12 cellular contexts compared by ENCODE assay signal in the genomic region with DNA sequence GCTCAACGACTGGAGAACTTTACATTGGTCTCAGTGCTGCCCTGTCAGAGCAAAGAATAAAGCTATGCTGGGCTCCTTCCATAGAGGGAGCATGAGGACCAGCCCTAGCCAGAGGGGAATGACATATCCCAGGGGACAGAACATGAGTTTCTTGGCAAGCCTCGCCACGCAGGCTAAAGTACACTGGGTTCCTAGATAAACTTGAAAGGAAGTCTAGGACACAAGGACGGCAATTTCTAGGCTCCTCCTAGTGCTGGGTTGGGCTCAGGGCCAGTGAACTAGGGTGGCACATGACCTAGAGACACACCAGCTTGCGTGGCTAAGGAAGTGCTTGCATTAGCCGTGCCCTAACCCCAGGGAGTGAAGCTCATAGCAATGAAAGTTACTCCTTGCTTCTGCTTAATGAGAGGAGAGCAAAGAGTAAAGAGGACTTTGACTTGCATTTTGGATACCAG.
DNase-seq lines count a peak whose midpoint lies in the region; ATAC-seq and TF ChIP-seq lines count a peak whose summit lies in the region.
"Had no signal": no experiment of that assay in that cellular context is flagged by ENCODE, and none has a peak within 500 bp of the region (broad histone marks: within the 10 kb centered on the region; RNA-seq: fewer than 3 reads in every experiment).

No MANE protein-coding gene starts in this region.

- H3K4me1 ChIP-seq in HCT116 (ENCODE audit: control insufficient read depth in 1 of 2, insufficient read depth in 2 of 2, low read length in 2 of 2) (no peaks in the 10 kb centered on the region), ascending aorta (peaks cover 0 to 10% of the 10 kb centered on the region in 2 donors)

- H3K4me3 ChIP-seq in HCT116 (replicated peaks in 1 of 2; ENCODE audit: low read depth in 1 of 2, low read length in 2 of 2) (no peak overlapping the region), ascending aorta (no peak overlapping the region)

- POLR2A ChIA-PET in HCT116 (lab: Charles Lee): no interaction called here
- POLR2A ChIA-PET in T-cell (lab: Charles Lee): no interaction called here

- no peaks in the 10 kb centered on the region for H3K27me3 Mint-ChIP-seq in T-cell

- DNase-seq in HCT116 (ENCODE audit: low read depth, low spot score) (no peak), ascending aorta (ENCODE audit: low spot score in 2 of 2) (peak; percentile 74 to 91), left cardiac atrium (peak; percentile 90), renal cortical epithelial cell (ENCODE audit: low read depth) (peak; percentile 54), SKM-1 treated with dmso at 0.1 percent for 144 hours (lab: John Stamatoyannopoulos, UW; ENCODE audit: unreplicated experiment) (no peak), NCI-H146 (lab: John Stamatoyannopoulos, UW) (no peak), NCI-H345 treated with DMSO at 0.1 percent for 48 hours (lab: John Stamatoyannopoulos, UW; ENCODE audit: unreplicated experiment) (no peak), T-cell (no peak)
- DNase-seq: anterior cingulate cortex, KG1, natural killer cell had no signal

- no peak for TF ChIP-seq POLR2A in HCT116 (IDR thresholded peaks at IDR 0.05; ENCODE audit: borderline replicate concordance, extremely low read depth, insufficient read depth, insufficient read length)

- no peak for TF ChIP-seq CTCF in HCT116 (IDR thresholded peaks at IDR 0.05 in 2 of 3, conservative IDR thresholded peaks at IDR 0.05 in 1 of 3; ENCODE audit: borderline replicate concordance in 1 of 3, insufficient read depth in 1 of 3, low read depth in 2 of 3, low read length in 2 of 3)
- TF ChIP-seq CTCF in ascending aorta (IDR thresholded peaks at IDR 0.05): peak; percentile 28 to 57 (median 36)

- H3K9me3 Mint-ChIP-seq in T-cell: peaks cover 4 to 18% (median 7%) of the 10 kb centered on the region in 3 donors

- H3K27me3 ChIP-seq in HCT116 (ENCODE audit: insufficient read depth, low read length): no peaks in the 10 kb centered on the region
- H3K27me3 ChIP-seq in ascending aorta: no peaks in the 10 kb centered on the region

- no peaks in the 10 kb centered on the region for H3K79me2 ChIP-seq in HCT116 (ENCODE audit: insufficient read depth, low read length)

- H3K36me3 ChIP-seq in HCT116 (ENCODE audit: control insufficient read depth in 1 of 2, insufficient read depth in 2 of 2, low read length in 2 of 2) (no peaks in the 10 kb centered on the region), ascending aorta (peaks cover 0 to 9% of the 10 kb centered on the region in 2 donors)

- TF ChIP-seq RAD21 in HCT116 (IDR thresholded peaks at IDR 0.05; ENCODE audit: low read depth): no peak

- peaks cover 76% of the 10 kb centered on the region for H3K36me3 Mint-ChIP-seq in T-cell

- H3K4me3 Mint-ChIP-seq in T-cell: no peak overlapping the region
- H3K4me3 Mint-ChIP-seq: natural killer cell; T-helper 1 cell treated with Interleukin-12 subunit alpha and Interleukin-12 subunit beta and Interleukin-4 antibody, amounts not matched to agents 30 μg/mL and 1 μg/mL, for 36 hours had no signal

- intact Hi-C loops in HCT116 (cut with micrococcal nuclease) (no loop called here), ascending aorta (cut with DNase I) (loop anchor here (1.0 kb wide), 1 partner anchor 144 kb away; no protein-coding TSS in a partner anchor), left cardiac atrium (cut with DNase I) (loop anchor here (5.0 to 10.0 kb wide), 2 partner anchors 142 to 144 kb away; no protein-coding TSS in a partner anchor)

- no peak overlapping the region for H3K9ac ChIP-seq in HCT116 (ENCODE audit: low read length)

- no peaks in the 10 kb centered on the region; the same call in 1 of the 2 replicates for H4K20me1 ChIP-seq in HCT116 (ENCODE audit: insufficient read depth)

- H3K4me2 ChIP-seq in HCT116 (ENCODE audit: low read length): no peak overlapping the region

- BruUV-seq in HCT116 (replicated peaks; lab: Mats Ljungman, UMichigan): no TSS peak

- CTCF ChIA-PET in HCT116 (lab: Charles Lee) (no interaction called here), T-cell (lab: Charles Lee) (interaction anchor here (0.6 to 1.1 kb wide), 2 partner anchors 10 to 23 kb away, joined by 3 to 4 read pairs; no protein-coding TSS in a partner anchor)

- H3K4me1 Mint-ChIP-seq in T-cell: peaks cover 0 to 9% (median 7%) of the 10 kb centered on the region in 3 donors

- RAD21 ChIA-PET in HCT116 (lab: Charles Lee; ENCODE audit: low non-redundant PET in 1 of 2, low total read pairs in 2 of 2, uncharacterized antibody in 2 of 2, unreplicated experiment in 2 of 2): no interaction called here

- H3K9me3 ChIP-seq in HCT116 (ENCODE audit: control insufficient read depth in 1 of 2, insufficient read depth in 1 of 2, low read depth in 1 of 2, low read length in 2 of 2): no peaks in the 10 kb centered on the region
- H3K9me3 ChIP-seq in ascending aorta: peaks cover 0 to 15% of the 10 kb centered on the region in 2 donors

- ATAC-seq in HCT116: peak; percentile 44; the same call in 1 of the 2 replicates
- ATAC-seq in left cardiac atrium: peak; percentile 96 to 99
- ATAC-seq in T-cell (replicated peaks in 1 of 4): no peak
- ATAC-seq: natural killer cell had no signal

- no peak overlapping the region for H3K27ac Mint-ChIP-seq in T-cell
- H3K27ac Mint-ChIP-seq: natural killer cell; T-helper 1 cell treated with Interleukin-12 subunit alpha and Interleukin-12 subunit beta and Interleukin-4 antibody, amounts not matched to agents 30 μg/mL and 1 μg/mL, for 36 hours had no signal

- H3K27ac ChIP-seq in HCT116 (ENCODE audit: low read depth, low read length): no peak overlapping the region
- peak overlapping the region; percentile 46 to 71 for H3K27ac ChIP-seq in ascending aorta

- H2AFZ ChIP-seq in HCT116 (ENCODE audit: low read depth, low read length, poor library complexity, severe bottlenecking): no peak overlapping the region

- H3K9me2 ChIP-seq in HCT116 (ENCODE audit: insufficient read depth): no peaks in the 10 kb centered on the region

TF ChIP-seq in HCT116, 20 proteins besides CTCF, POLR2A, EP300 and RAD21 (continues in another document):
- TF ChIP-seq JUND (IDR thresholded peaks at IDR 0.05) (no peak), YY1 (IDR thresholded peaks at IDR 0.05; ENCODE audit: extremely low read depth, insufficient replicate concordance, low read depth, low read length) (no peak), ZNF274 (IDR thresholded peaks at IDR 0.05; ENCODE audit: low read depth, low read length) (no peak), REST (IDR thresholded peaks at IDR 0.05; ENCODE audit: low read depth) (no peak), ZBTB33 (IDR thresholded peaks at IDR 0.05; ENCODE audit: extremely low read depth, insufficient replicate concordance, low read length) (no peak), ATF3 (IDR thresholded peaks at IDR 0.05) (no peak), POLR2AphosphoS5 (IDR thresholded peaks at IDR 0.05; ENCODE audit: low read depth, low read length) (no peak), SRF (IDR thresholded peaks at IDR 0.05; ENCODE audit: low read depth) (no peak), EGR1 (IDR thresholded peaks at IDR 0.05; ENCODE audit: low read depth) (no peak), MAX (IDR thresholded peaks at IDR 0.05) (no peak), EZH2 (IDR thresholded peaks at IDR 0.05) (no peak), CEBPB (IDR thresholded peaks at IDR 0.05; ENCODE audit: low read depth) (no peak), ELF1 (IDR thresholded peaks at IDR 0.05; ENCODE audit: borderline replicate concordance, low read depth) (no peak)

Comparison
In these comparisons a context has a peak if more than half of its experiments do, and no peak if none do; other contexts are left out.
1. ATAC-seq: peak in HCT116 (single experiment) and left cardiac atrium (2 of 2); none in T-cell (0 of 4).
2. DNase-seq: peak in ascending aorta (2 of 2), left cardiac atrium (single experiment) and renal cortical epithelial cell (single experiment); none in HCT116 (single experiment), SKM-1 treated with dmso at 0.1 percent for 144 hours (single experiment), NCI-H146 (single experiment), NCI-H345 treated with DMSO at 0.1 percent for 48 hours (single experiment) and T-cell (0 of 34).
3. CTCF ChIP-seq: peak in ascending aorta (3 of 3); none in HCT116 (0 of 3).